Comparison of ENCODE assay signal across 8 cellular contexts in the genomic region with DNA sequence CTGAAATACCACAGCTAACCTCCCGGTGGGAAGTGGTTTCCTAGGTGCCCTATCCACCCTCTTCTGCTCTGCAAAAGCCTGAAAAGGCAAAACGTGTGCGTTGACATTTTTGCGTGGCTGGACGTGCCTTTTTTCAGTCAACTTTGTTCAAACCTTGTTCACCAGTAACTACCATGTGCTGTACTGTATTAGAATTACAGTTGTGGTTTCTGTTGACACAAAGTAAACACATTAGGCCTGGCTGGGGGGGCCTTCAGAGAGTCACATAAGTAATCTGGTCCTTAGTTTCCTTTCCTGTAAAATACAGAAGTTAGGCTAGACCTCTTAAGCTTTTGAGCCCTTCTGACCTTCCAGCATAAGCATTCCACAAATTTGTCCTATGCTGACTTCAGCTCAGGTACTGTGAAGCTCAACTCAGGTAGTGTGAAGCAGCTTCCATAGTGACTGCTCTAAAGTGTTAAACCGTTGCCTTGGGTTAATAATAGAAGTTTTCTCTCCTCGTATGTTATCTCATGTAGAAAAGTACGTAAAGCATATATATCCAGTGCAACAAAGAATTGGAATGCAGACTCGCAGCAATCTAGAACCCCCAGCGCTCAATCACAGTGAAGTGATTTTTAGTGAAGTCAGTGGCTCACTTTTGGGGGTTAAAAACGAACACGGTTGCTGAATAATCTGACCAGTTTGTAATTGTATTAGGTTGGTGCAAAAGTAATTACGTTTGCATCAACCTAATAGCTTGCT. TPM values are rescaled to one million over a fixed set of nuclear protein-coding genes. Genes with fewer than 3 reads are reported as not detected.
A peak's percentile ranks its signal among the peaks of the same experiment; 100 is the strongest.
DNase-seq lines count a peak whose midpoint lies in the region; ATAC-seq, FAIRE-seq and TF ChIP-seq lines count a peak whose summit lies in the region.

No MANE protein-coding gene starts in this region.

- H3K27me3 ChIP-seq in Panc1 (ENCODE audit: control insufficient read depth, insufficient read depth, low read length) (no peaks in the 10 kb centered on the region), parathyroid adenoma (ENCODE audit: control insufficient read depth, insufficient read depth, low read length) (no peaks in the 10 kb centered on the region)

- peak overlapping the region; percentile 92 for H3K4me2 ChIP-seq in parathyroid adenoma (ENCODE audit: low read length)

- H3K9ac ChIP-seq in parathyroid adenoma: no peak overlapping the region

- CTCF ChIA-PET in Panc1 (lab: Charles Lee): no interaction called here

- BruUV-seq in Panc1 (replicated peaks; lab: Mats Ljungman, UMichigan): no TSS peak

- POLR2A ChIA-PET in Panc1 (lab: Charles Lee): no interaction called here

- in situ Hi-C loops in Panc1 (cut with HindIII; ENCODE audit: low pct_unique_long_range_greater_than_20kb, low sequenced_read_pairs): no loop called here

- DNase-seq in GM19239 (ENCODE audit: insufficient read length, low spot score): no peak
- DNase-seq in Panc1 (ENCODE audit: low read depth, low spot score): no peak
- DNase-seq in epithelial cell of proximal tubule (ENCODE audit: low read depth): no peak
- DNase-seq in AG20443 (ENCODE audit: low spot score): no peak
- DNase-seq in COR-L47 (lab: John Stamatoyannopoulos, UW): no peak
- DNase-seq in cerebellar cortex (ENCODE audit: low spot score): no peak

- H3K9me3 ChIP-seq in Panc1 (ENCODE audit: control insufficient read depth, insufficient read depth, low read depth, low read length): no peaks in the 10 kb centered on the region
- H3K9me3 ChIP-seq in parathyroid adenoma (ENCODE audit: control insufficient read depth, low read length): no peaks in the 10 kb centered on the region

- peak; percentile 33 for FAIRE-seq in GM19239 (lab: Jason Lieb, UNC)

- intact Hi-C loops in Panc1 (cut with micrococcal nuclease; ENCODE audit: unreplicated experiment): no loop called here

- ATAC-seq in Panc1 (no peak), GM18907 (IDR thresholded peaks at IDR 0.05; ENCODE audit: unreplicated experiment) (no peak)

- H3K79me2 ChIP-seq in parathyroid adenoma: peaks cover 36% of the 10 kb centered on the region

- no peak overlapping the region for H2AFZ ChIP-seq in parathyroid adenoma

- H3K27ac ChIP-seq in Panc1 (ENCODE audit: low read length): peak overlapping the region; percentile 98
- no peak overlapping the region for H3K27ac ChIP-seq in parathyroid adenoma

- H3K36me3 ChIP-seq in Panc1 (ENCODE audit: control insufficient read depth, insufficient read depth, low read length): peaks cover 50% of the 10 kb centered on the region
- no peaks in the 10 kb centered on the region for H3K36me3 ChIP-seq in parathyroid adenoma (ENCODE audit: control insufficient read depth, insufficient read depth, low read length)

- TF ChIP-seq CTCF in Panc1 (IDR thresholded peaks at IDR 0.05): no peak
- no peak for TF ChIP-seq CTCF in epithelial cell of proximal tubule (conservative IDR thresholded peaks at IDR 0.05; ENCODE audit: low read depth, low read length)
- no peak for TF ChIP-seq CTCF in parathyroid adenoma (IDR thresholded peaks at IDR 0.05)

- H3K4me3 ChIP-seq in Panc1 (ENCODE audit: low read depth in 2 of 2, low read length in 2 of 2): peak overlapping the region; percentile 91 to 98
- peak overlapping the region; percentile 79 for H3K4me3 ChIP-seq in epithelial cell of proximal tubule (ENCODE audit: low read depth, low read length)
- H3K4me3 ChIP-seq in parathyroid adenoma (ENCODE audit: low read depth, low read length): peak overlapping the region; percentile 94

- H3K4me1 ChIP-seq in Panc1 (ENCODE audit: control insufficient read depth, insufficient read depth, low read length): peaks cover 34% of the 10 kb centered on the region
- peaks cover 7% of the 10 kb centered on the region for H3K4me1 ChIP-seq in parathyroid adenoma

RNA-seq across cellular contexts. Expression of a gene that starts 1.8 kb away (rescaled TPM):
- total RNA-seq in Panc1 (2021; ENCODE audit: unreplicated experiment): 272 TPM
- polyA plus RNA-seq in Panc1 (2012; ENCODE audit: insufficient read length): 240 TPM
- 211 and 328 TPM in 2 replicates for total RNA-seq in epithelial cell of proximal tubule

RNA-seq across cellular contexts. Expression of a gene that starts 2.1 kb away (rescaled TPM):
- total RNA-seq in Panc1 (2021; ENCODE audit: unreplicated experiment): 49.6 TPM
- polyA plus RNA-seq in Panc1 (2012; ENCODE audit: insufficient read length): 48.2 TPM
- total RNA-seq in epithelial cell of proximal tubule: 28.2 and 36.0 TPM in 2 replicates

RNA-seq across cellular contexts. Expression of a gene that starts 36.5 kb away (rescaled TPM):
- 68.8 TPM for total RNA-seq in Panc1 (2021; ENCODE audit: unreplicated experiment)
- polyA plus RNA-seq in Panc1 (2012; ENCODE audit: insufficient read length): 74.4 TPM
- 31.4 and 34.9 TPM in 2 replicates for total RNA-seq in epithelial cell of proximal tubule

RNA-seq across cellular contexts. Expression of a gene that starts 45.6 kb away (rescaled TPM):
- total RNA-seq in Panc1 (2021; ENCODE audit: unreplicated experiment): 2.6 TPM
- polyA plus RNA-seq in Panc1 (2012; ENCODE audit: insufficient read length): 2.4 TPM
- total RNA-seq in epithelial cell of proximal tubule: 0.12 TPM in 1 of 2 replicates, not detected in the other
